ENCODE assay signal across 24 cellular contexts in genomic region chr9:90245661-90246060, GRCh38.
"Had no signal": no experiment of that assay in that cellular context is flagged by ENCODE, and none has a peak within 500 bp of the region (broad histone marks: within the 10 kb centered on the region; RNA-seq: fewer than 3 reads in every experiment).

No MANE protein-coding gene starts in this region.

- H3K27me3 ChIP-seq: esophagus squamous epithelium, gastrocnemius medialis, heart right ventricle, left lung had no signal

- H3K27ac ChIP-seq: epithelial cell of prostate, esophagus squamous epithelium, gastrocnemius medialis, heart right ventricle, left lung, lower lobe of right lung had no signal

- ATAC-seq: effector memory CD8-positive, alpha-beta T cell; esophagus mucosa; gastrocnemius medialis; heart right ventricle; left colon; left lung; left ventricle myocardium superior; lower lobe of right lung; mucosa of descending colon had no signal

- H3K4me3 ChIP-seq: esophagus squamous epithelium, gastrocnemius medialis, heart right ventricle, left lung, lower lobe of right lung, mucosa of descending colon had no signal

- H3K9me3 ChIP-seq: esophagus squamous epithelium, gastrocnemius medialis, heart right ventricle, left lung, lower lobe of right lung, mucosa of descending colon had no signal

- DNase-seq: cortex of kidney; effector CD8-positive, alpha-beta T cell; effector memory CD8-positive, alpha-beta T cell; endodermal cell; erythroblast; esophagus squamous epithelium; foreskin fibroblast; foreskin melanocyte; gastrocnemius medialis; glutamatergic neuron; head of caudate nucleus; heart right ventricle; hippocampal formation; kidney; kidney glomerular epithelial cell; left colon; left lung; left ventricle myocardium superior; lower lobe of right lung; mesenchymal stem cell; mucosa of descending colon; naive B cell had no signal

- H3K36me3 ChIP-seq: esophagus squamous epithelium, gastrocnemius medialis, heart right ventricle, left lung, lower lobe of right lung had no signal

- H3K4me1 ChIP-seq: esophagus squamous epithelium, gastrocnemius medialis, heart right ventricle, left lung, lower lobe of right lung had no signal
